16 cellular contexts compared by ENCODE assay signal in genomic region chr14:60235440-60235839, GRCh38.
"Had no signal": no experiment of that assay in that cellular context is flagged by ENCODE, and none has a peak within 500 bp of the region (broad histone marks: within the 10 kb centered on the region; RNA-seq: fewer than 3 reads in every experiment).

No MANE protein-coding gene starts in this region.

- H3K9ac ChIP-seq: parathyroid adenoma had no signal

- H3K36me3 Mint-ChIP-seq: activated naive CD4-positive, alpha-beta T cell treated with anti-CD3 and anti-CD28 coated beads, Interleukin-2, amount 10 ng/mL, durations not matched to agents 7 days and 5 days had no signal

- H3K79me2 ChIP-seq: parathyroid adenoma had no signal

- H3K27me3 ChIP-seq: dorsolateral prefrontal cortex, gastroesophageal sphincter, tibial nerve, uterus had no signal

- DNase-seq: activated CD4-positive, alpha-beta T cell treated with anti-CD3 and anti-CD28 coated beads for 48 hours; activated CD4-positive, CD25-positive, alpha-beta regulatory T cell; activated CD8-positive, alpha-beta T cell treated with anti-CD3 and anti-CD28 coated beads, Interleukin-2, amount 10 ng/mL, durations not matched to agents 7 days and 5 days; activated naive CD4-positive, alpha-beta T cell treated with anti-CD3 and anti-CD28 coated beads, Interleukin-2, amount 10 ng/mL, durations not matched to agents 7 days and 5 days; activated T-cell treated with anti-CD3 and anti-CD28 coated beads, Interleukin-2, amount 50 U/mL, for 24 hours; dorsolateral prefrontal cortex; immature natural killer cell; lower lobe of right lung; natural killer cell; stimulated activated CD4-positive, alpha-beta T cell treated with anti-CD3 and anti-CD28 coated beads, Interleukin-2, amount 100 ng/mL, for 24 hours; stimulated activated naive CD4-positive, alpha-beta T cell treated with Interleukin-2 at 50 U/mL for 16 hours; T1000; uterus had no signal

- ATAC-seq: activated CD8-positive, alpha-beta T cell treated with anti-CD3 and anti-CD28 coated beads, Interleukin-2, amount 10 ng/mL, durations not matched to agents 7 days and 5 days; gastroesophageal sphincter; lower lobe of right lung; natural killer cell had no signal

- H2AFZ ChIP-seq: parathyroid adenoma had no signal

- H3K27ac Mint-ChIP-seq: activated CD8-positive, alpha-beta T cell treated with anti-CD3 and anti-CD28 coated beads, Interleukin-2, amount 10 ng/mL, durations not matched to agents 7 days and 5 days; activated naive CD4-positive, alpha-beta T cell treated with anti-CD3 and anti-CD28 coated beads, Interleukin-2, amount 10 ng/mL, durations not matched to agents 7 days and 5 days; activated T-cell treated with anti-CD3 and anti-CD28 coated beads, Interleukin-2, amount 50 U/mL, for 24 hours; immature natural killer cell; natural killer cell had no signal

- H3K4me1 Mint-ChIP-seq: activated naive CD4-positive, alpha-beta T cell treated with anti-CD3 and anti-CD28 coated beads, Interleukin-2, amount 10 ng/mL, durations not matched to agents 7 days and 5 days; immature natural killer cell; natural killer cell had no signal

- H3K9me3 ChIP-seq: uterus had no signal

- H3K4me1 ChIP-seq: gastroesophageal sphincter, lower lobe of right lung, parathyroid adenoma, tibial nerve, uterus had no signal

- H3K27ac ChIP-seq: dorsolateral prefrontal cortex, gastroesophageal sphincter, lower lobe of right lung, parathyroid adenoma, tibial nerve, uterus had no signal

- H3K4me3 Mint-ChIP-seq: activated CD8-positive, alpha-beta T cell treated with anti-CD3 and anti-CD28 coated beads, Interleukin-2, amount 10 ng/mL, durations not matched to agents 7 days and 5 days; activated naive CD4-positive, alpha-beta T cell treated with anti-CD3 and anti-CD28 coated beads, Interleukin-2, amount 10 ng/mL, durations not matched to agents 7 days and 5 days; activated T-cell treated with anti-CD3 and anti-CD28 coated beads, Interleukin-2, amount 50 U/mL, for 24 hours; immature natural killer cell; natural killer cell had no signal

- H3K36me3 ChIP-seq: gastroesophageal sphincter, lower lobe of right lung, tibial nerve, uterus had no signal

- H3K4me3 ChIP-seq: dorsolateral prefrontal cortex, gastroesophageal sphincter, lower lobe of right lung, tibial nerve, uterus had no signal
